1 cellular context compared by ENCODE assay signal in genomic region chr10:125284875-125285597, GRCh38.
TF ChIP-seq lines count a peak whose summit lies in the region.

No MANE protein-coding gene starts in this region.

TF ChIP-seq in IMR-90, 13 proteins besides CTCF, POLR2A, EP300 and RAD21 (continued from another document):
- TF ChIP-seq ELK1 (IDR thresholded peaks at IDR 0.05; ENCODE audit: borderline replicate concordance, low read depth, low read length) = no peak
TF ChIP-seq in IMR-90: peak in this region for 0.
